9 cellular contexts compared by ENCODE assay signal in genomic region chr4:3047464-3048286, GRCh38. TPM values are rescaled to one million over a fixed set of nuclear protein-coding genes. Genes with fewer than 3 reads are reported as not detected.
DNase-seq lines count a peak whose midpoint lies in the region; ATAC-seq, FAIRE-seq and TF ChIP-seq lines count a peak whose summit lies in the region.
"Had no signal": no experiment of that assay in that cellular context is flagged by ENCODE, and none has a peak within 500 bp of the region (broad histone marks: within the 10 kb centered on the region; RNA-seq: fewer than 3 reads in every experiment).

No MANE protein-coding gene starts in this region.

- DNase-seq in DMS 273 (lab: John Stamatoyannopoulos, UW; ENCODE audit: unreplicated experiment): peak; percentile 70
- no peak for DNase-seq in DMS 273 treated with DMSO at 0.1 percent for 48 hours (lab: John Stamatoyannopoulos, UW)
- DNase-seq in HFF-Myc (ENCODE audit: extremely low read depth, low read depth): no peak
- DNase-seq in NCI-H128 (lab: John Stamatoyannopoulos, UW; ENCODE audit: unreplicated experiment): peak; percentile 46
- peak; percentile 50 to 64 for DNase-seq in activated CD4-positive, alpha-beta T cell treated with anti-CD3 and anti-CD28 coated beads for 24 hours (ENCODE audit: low read depth in 2 of 2)
- DNase-seq in lower lobe of right lung: peak; percentile 76
- DNase-seq in stimulated activated CD8-positive, alpha-beta memory T cell treated with anti-CD3 and anti-CD28 coated beads, Interleukin-12 subunit alpha, Interleukin-12 subunit beta, amount 100 ng/mL, for 4 hours (ENCODE audit: low read depth): peak; percentile 44

- ATAC-seq in lower lobe of right lung: peak; percentile 76

- peak; percentile 76 for TF ChIP-seq CTCF in HFF-Myc (IDR thresholded peaks at IDR 0.05; ENCODE audit: low read depth, low read length, missing control alignments)
- TF ChIP-seq CTCF in lower lobe of right lung (IDR thresholded peaks at IDR 0.05): peak; percentile 73

- H3K4me3 ChIP-seq in HFF-Myc (replicated peaks; ENCODE audit: low read depth, low read length) (no peak overlapping the region), lower lobe of right lung (peak overlapping the region; percentile 40)

- no peaks in the 10 kb centered on the region for H3K9me3 ChIP-seq in lower lobe of right lung

- H3K36me3 ChIP-seq in lower lobe of right lung: no peaks in the 10 kb centered on the region

- no peak overlapping the region for H3K27ac ChIP-seq in lower lobe of right lung

- H3K27me3 ChIP-seq in lower lobe of right lung (ENCODE audit: low read depth): no peaks in the 10 kb centered on the region

- peaks cover 20% of the 10 kb centered on the region for H3K4me1 ChIP-seq in lower lobe of right lung

- FAIRE-seq in colon (lab: Jason Lieb, UNC): peak; percentile 14
- FAIRE-seq: A204.1 had no signal

- intact Hi-C loops in lower lobe of right lung (cut with DNase I): no loop called here

RNA-seq across cellular contexts. Expression of gene HTT-AS, which starts 26.7 kb away (rescaled TPM):
- total RNA-seq in lower lobe of right lung: not detected

RNA-seq across cellular contexts. Expression of gene HTT, which starts 26.8 kb away (rescaled TPM):
- total RNA-seq in lower lobe of right lung: 73.1 TPM

Comparison
In these comparisons a context has a peak if more than half of its experiments do, and no peak if none do; other contexts are left out.
1. DNase-seq: peak in DMS 273 (single experiment), NCI-H128 (single experiment), activated CD4-positive, alpha-beta T cell treated with anti-CD3 and anti-CD28 coated beads for 24 hours (2 of 2), lower lobe of right lung (single experiment) and stimulated activated CD8-positive, alpha-beta memory T cell treated with anti-CD3 and anti-CD28 coated beads, Interleukin-12 subunit alpha, Interleukin-12 subunit beta, amount 100 ng/mL, for 4 hours (single experiment); none in DMS 273 treated with DMSO at 0.1 percent for 48 hours (single experiment) and HFF-Myc (single experiment).